ENCODE assay signal across 26 cellular contexts in genomic region chr11:128103278-128103873, GRCh38.
"Had no signal": no experiment of that assay in that cellular context is flagged by ENCODE, and none has a peak within 500 bp of the region (broad histone marks: within the 10 kb centered on the region; RNA-seq: fewer than 3 reads in every experiment).

No MANE protein-coding gene starts in this region.

- H3K36me3 Mint-ChIP-seq: brain had no signal

- ATAC-seq: activated CD8-positive, alpha-beta T cell treated with anti-CD3 and anti-CD28 coated beads for 36 hours; PC-3 had no signal

- H3K4me3 Mint-ChIP-seq: activated CD8-positive, alpha-beta T cell treated with anti-CD3 and anti-CD28 coated beads for 36 hours; activated T-helper 1 cell treated with anti-CD3 and anti-CD28 coated beads, Interleukin-12 subunit alpha, Interleukin-12 subunit beta, Interleukin-2, Interleukin-4 antibody, amounts not matched to agents 30 ng/mL and 10 ng/mL and 1 ng/mL, durations not matched to agents 14 hours and 24 hours and 36 hours; brain; T-helper 1 cell treated with Interleukin-12 subunit alpha and Interleukin-12 subunit beta and Interleukin-4 antibody, amounts not matched to agents 30 μg/mL and 1 μg/mL, for 36 hours; T-helper 2 cell treated with Interferon-gamma antibody and Interleukin-4, amounts not matched to agents 5 μg/mL and 100 μg/mL, for 36 hours had no signal

- DNase-seq: activated CD4-positive, alpha-beta T cell treated with anti-CD3 and anti-CD28 coated beads, Interleukin-2, amount 50 U/mL, for 1 hour; activated CD8-positive, alpha-beta T cell treated with anti-CD3 and anti-CD28 coated beads for 36 hours; activated effector memory CD4-positive, alpha-beta T cell treated with Interleukin-2 at 50 U/mL for 16 hours; anterior cingulate cortex; caudate nucleus; MM.1S; MV-4-11; NCI-H1092; NCI-H1436 treated with DMSO at 0.1 percent for 48 hours; NCI-H1694 treated with DMSO at 0.1 percent for 48 hours; NCI-H2029 treated with DMSO at 0.1 percent for 48 hours; NCI-H2107; NCI-H2171; NCI-H510A; NCI-H526; NCI-H748 treated with DMSO at 0.1 percent for 48 hours; NK-92 treated with Interleukin-12 subunit alpha and Interleukin-12 subunit beta, amount 100 ng/mL, for 24 hours; PC-3; Peyer's patch; RPMI8226; SHP77 treated with DMSO at 0.1 percent for 48 hours; SK-N-SH had no signal

- H3K27ac Mint-ChIP-seq: activated CD8-positive, alpha-beta T cell treated with anti-CD3 and anti-CD28 coated beads for 36 hours; activated T-helper 1 cell treated with anti-CD3 and anti-CD28 coated beads, Interleukin-12 subunit alpha, Interleukin-12 subunit beta, Interleukin-2, Interleukin-4 antibody, amounts not matched to agents 30 ng/mL and 10 ng/mL and 1 ng/mL, durations not matched to agents 14 hours and 24 hours and 36 hours; brain; T-helper 1 cell treated with Interleukin-12 subunit alpha and Interleukin-12 subunit beta and Interleukin-4 antibody, amounts not matched to agents 30 μg/mL and 1 μg/mL, for 36 hours; T-helper 2 cell treated with Interferon-gamma antibody and Interleukin-4, amounts not matched to agents 5 μg/mL and 100 μg/mL, for 36 hours had no signal

- H3K4me1 Mint-ChIP-seq: brain had no signal
